8 cellular contexts compared by ENCODE assay signal in genomic region chr2:37318401-37318800, GRCh38.
DNase-seq lines count a peak whose midpoint lies in the region; ATAC-seq lines count a peak whose summit lies in the region.

No MANE protein-coding gene starts in this region.

- peaks cover 73% of the 10 kb centered on the region for H3K4me1 Mint-ChIP-seq in activated naive CD8-positive, alpha-beta T cell treated with anti-CD3 and anti-CD28 coated beads, Interleukin-2, amount 50 U/mL, for 24 hours
- H3K4me1 Mint-ChIP-seq in stimulated activated effector memory CD8-positive, alpha-beta T cell treated with anti-CD3 and anti-CD28 coated beads, Interleukin-12 subunit alpha, Interleukin-12 subunit beta, amount 100 ng/mL, for 72 hours = peaks cover 33% of the 10 kb centered on the region

- H3K27ac Mint-ChIP-seq in activated naive CD8-positive, alpha-beta T cell treated with anti-CD3 and anti-CD28 coated beads, Interleukin-2, amount 50 U/mL, for 24 hours = peak overlapping the region; percentile 1
- H3K27ac Mint-ChIP-seq in stimulated activated effector memory CD8-positive, alpha-beta T cell treated with anti-CD3 and anti-CD28 coated beads, Interleukin-12 subunit alpha, Interleukin-12 subunit beta, amount 100 ng/mL, for 72 hours = peak overlapping the region; percentile 10

- no peaks in the 10 kb centered on the region for H3K9me3 Mint-ChIP-seq in activated naive CD8-positive, alpha-beta T cell treated with anti-CD3 and anti-CD28 coated beads, Interleukin-2, amount 50 U/mL, for 24 hours
- H3K9me3 Mint-ChIP-seq in stimulated activated effector memory CD8-positive, alpha-beta T cell treated with anti-CD3 and anti-CD28 coated beads, Interleukin-12 subunit alpha, Interleukin-12 subunit beta, amount 100 ng/mL, for 72 hours = no peaks in the 10 kb centered on the region

- DNase-seq in SIG-M5 treated with dmso at 0.1 percent for 504 hours (lab: John Stamatoyannopoulos, UW; ENCODE audit: unreplicated experiment) (peak; percentile 76), SIG-M5 (lab: John Stamatoyannopoulos, UW) (no peak), midbrain (lab: John Stamatoyannopoulos, UW) (no peak), cerebellar cortex (ENCODE audit: low spot score) (no peak)
- DNase-seq in activated naive CD8-positive, alpha-beta T cell treated with anti-CD3 and anti-CD28 coated beads, Interleukin-2, amount 50 U/mL, for 24 hours = no peak
- no peak for DNase-seq in stimulated activated effector memory CD8-positive, alpha-beta T cell treated with anti-CD3 and anti-CD28 coated beads, Interleukin-12 subunit alpha, Interleukin-12 subunit beta, amount 100 ng/mL, for 72 hours (ENCODE audit: low spot score in 2 of 2)
- DNase-seq in effector CD4-positive, alpha-beta T cell = no peak

- H3K36me3 Mint-ChIP-seq in activated naive CD8-positive, alpha-beta T cell treated with anti-CD3 and anti-CD28 coated beads, Interleukin-2, amount 50 U/mL, for 24 hours (ENCODE audit: low read depth) = peaks cover 54% of the 10 kb centered on the region
- H3K36me3 Mint-ChIP-seq in stimulated activated effector memory CD8-positive, alpha-beta T cell treated with anti-CD3 and anti-CD28 coated beads, Interleukin-12 subunit alpha, Interleukin-12 subunit beta, amount 100 ng/mL, for 72 hours = peaks cover 41% of the 10 kb centered on the region

- peak overlapping the region; percentile 10 for H3K4me3 Mint-ChIP-seq in activated naive CD8-positive, alpha-beta T cell treated with anti-CD3 and anti-CD28 coated beads, Interleukin-2, amount 50 U/mL, for 24 hours
- H3K4me3 Mint-ChIP-seq in stimulated activated effector memory CD8-positive, alpha-beta T cell treated with anti-CD3 and anti-CD28 coated beads, Interleukin-12 subunit alpha, Interleukin-12 subunit beta, amount 100 ng/mL, for 72 hours = peak overlapping the region; percentile 13

- peak; percentile 72 for ATAC-seq in HG02981 (IDR thresholded peaks at IDR 0.05; ENCODE audit: unreplicated experiment)
- peak; percentile 51 for ATAC-seq in activated naive CD8-positive, alpha-beta T cell treated with anti-CD3 and anti-CD28 coated beads, Interleukin-2, amount 50 U/mL, for 24 hours
- peak; percentile 49 for ATAC-seq in stimulated activated effector memory CD8-positive, alpha-beta T cell treated with anti-CD3 and anti-CD28 coated beads, Interleukin-12 subunit alpha, Interleukin-12 subunit beta, amount 100 ng/mL, for 72 hours

- H3K27me3 Mint-ChIP-seq in activated naive CD8-positive, alpha-beta T cell treated with anti-CD3 and anti-CD28 coated beads, Interleukin-2, amount 50 U/mL, for 24 hours = no peaks in the 10 kb centered on the region
